9 cellular contexts compared by ENCODE assay signal in the genomic region with DNA sequence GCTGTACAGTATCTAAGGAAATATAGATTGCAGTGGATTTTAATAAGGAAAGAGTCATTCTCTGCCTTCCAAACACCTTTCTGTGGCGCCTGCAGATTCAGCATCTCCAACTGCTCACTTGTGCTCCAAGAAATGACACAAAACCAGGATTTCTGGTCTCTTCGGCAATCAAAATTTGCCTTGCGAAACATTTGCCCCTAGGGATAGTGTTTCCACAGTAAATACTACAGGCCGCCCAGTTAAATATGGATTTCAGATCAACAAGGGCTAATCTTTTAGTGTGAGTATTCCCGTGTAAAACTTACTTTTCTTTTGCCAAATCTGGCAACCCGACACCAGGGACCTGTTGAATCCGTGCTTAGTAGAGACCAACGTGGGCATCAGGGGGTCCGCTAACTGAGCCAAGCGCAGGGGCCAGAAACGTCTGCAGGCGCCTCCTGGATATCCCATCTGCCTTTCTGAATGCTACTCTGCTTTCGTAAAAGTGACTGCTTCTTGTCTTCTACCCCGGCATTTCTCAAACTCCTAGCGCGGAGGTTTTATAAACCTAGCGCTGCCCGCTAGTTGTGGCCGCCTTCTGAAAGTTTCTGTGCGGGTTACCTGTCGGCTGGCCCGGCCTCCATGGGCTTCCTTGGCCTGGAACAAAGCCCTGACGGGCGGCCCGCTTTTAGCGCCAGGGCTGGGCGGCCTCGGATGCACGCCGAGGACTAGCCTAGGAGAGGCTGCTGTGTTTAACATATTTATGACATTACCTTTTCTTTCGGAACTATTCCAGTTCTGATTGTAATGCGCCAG. TPM values are rescaled to one million over a fixed set of nuclear protein-coding genes. Genes with fewer than 3 reads are reported as not detected.
DNase-seq lines count a peak whose midpoint lies in the region; ATAC-seq and TF ChIP-seq lines count a peak whose summit lies in the region.
"Had no signal": no experiment of that assay in that cellular context is flagged by ENCODE, and none has a peak within 500 bp of the region (broad histone marks: within the 10 kb centered on the region; RNA-seq: fewer than 3 reads in every experiment).

No MANE protein-coding gene starts in this region.

- H3K4me3 Mint-ChIP-seq in GM23338, result peak overlapping the region; percentile 69

- H3K79me2 ChIP-seq in GM23338 (replicated peaks; ENCODE audit: insufficient read depth) (no peaks in the 10 kb centered on the region), hepatocyte (no peaks in the 10 kb centered on the region)

- TF ChIP-seq CTCF in GM23338 (conservative IDR thresholded peaks at IDR 0.05; ENCODE audit: low read depth in 2 of 2), result no peak
- TF ChIP-seq CTCF in hepatocyte (IDR thresholded peaks at IDR 0.05; ENCODE audit: poor library complexity), result no peak

- ATAC-seq in GM23338, result peak; percentile 14
- ATAC-seq in sciatic nerve, result peak; percentile 25
- no peak for ATAC-seq in GM21515 (IDR thresholded peaks at IDR 0.05; ENCODE audit: unreplicated experiment)

- H3K36me3 Mint-ChIP-seq in GM23338 (ENCODE audit: low read depth), result peaks cover 4% of the 10 kb centered on the region
- H3K36me3 Mint-ChIP-seq: immature natural killer cell had no signal

- H3K27ac ChIP-seq in GM23338 (ENCODE audit: low read depth), result no peak overlapping the region
- no peak overlapping the region for H3K27ac ChIP-seq in hepatocyte

- H3K4me1 Mint-ChIP-seq in GM23338, result peaks cover 24% of the 10 kb centered on the region

- intact Hi-C loops in sciatic nerve (cut with DNase I), result no loop called here

- H3K27ac Mint-ChIP-seq in GM23338, result no peak overlapping the region
- H3K27ac Mint-ChIP-seq: immature natural killer cell had no signal

- no peaks in the 10 kb centered on the region; the same call in 2 of the 3 replicates for H3K9me3 Mint-ChIP-seq in GM23338
- H3K9me3 Mint-ChIP-seq: immature natural killer cell had no signal

- H3K4me1 ChIP-seq in GM23338 (ENCODE audit: insufficient read depth) (peaks cover 22% of the 10 kb centered on the region), hepatocyte (ENCODE audit: insufficient read depth) (peaks cover 36% of the 10 kb centered on the region)

- H3K27me3 ChIP-seq in GM23338 (ENCODE audit: insufficient read depth), result peaks cover 67% of the 10 kb centered on the region
- H3K27me3 ChIP-seq in hepatocyte, result peaks cover 39% of the 10 kb centered on the region

- DNase-seq in GM23338 (ENCODE audit: low spot score) (peak; percentile 68), hepatocyte (ENCODE audit: low spot score) (no peak), sciatic nerve (ENCODE audit: low spot score) (no peak), NCI-H2171 (lab: John Stamatoyannopoulos, UW) (no peak), GF-D8 (lab: John Stamatoyannopoulos, UW) (no peak), RKO (ENCODE audit: low spot score) (no peak)
- DNase-seq in activated T-cell treated with anti-CD3 and anti-CD28 coated beads, Interleukin-2, amount 50 U/mL, for 48 hours, result peak; percentile 32 to 39
- DNase-seq: immature natural killer cell had no signal

- peak overlapping the region; percentile 77 for H3K4me2 ChIP-seq in GM23338
- peak overlapping the region; percentile 93 for H3K4me2 ChIP-seq in hepatocyte

- H3K4me3 ChIP-seq in GM23338 (peak overlapping the region; percentile 53), hepatocyte (peak overlapping the region; percentile 20)

- H4K20me1 ChIP-seq in GM23338 (replicated peaks; ENCODE audit: insufficient read depth) (no peaks in the 10 kb centered on the region), hepatocyte (ENCODE audit: insufficient read depth, poor library complexity, severe bottlenecking) (no peaks in the 10 kb centered on the region)

- peaks cover 57% of the 10 kb centered on the region for H3K27me3 Mint-ChIP-seq in GM23338 (ENCODE audit: insufficient read depth, low read depth, poor library complexity)

- H3K36me3 ChIP-seq in GM23338 (ENCODE audit: insufficient read depth) (no peaks in the 10 kb centered on the region), hepatocyte (replicated peaks; ENCODE audit: insufficient read depth, low read depth) (no peaks in the 10 kb centered on the region)

- H3K9me2 ChIP-seq in GM23338 (ENCODE audit: insufficient read depth) (no peaks in the 10 kb centered on the region), hepatocyte (replicated peaks; ENCODE audit: insufficient read depth) (no peaks in the 10 kb centered on the region)

- no peaks in the 10 kb centered on the region for H3K9me3 ChIP-seq in hepatocyte (ENCODE audit: low read depth)

- peaks cover 22% of the 10 kb centered on the region for H3F3A ChIP-seq in GM23338 (replicated peaks; ENCODE audit: low read depth)

- H2AFZ ChIP-seq in GM23338, result peak overlapping the region; percentile 97
- H2AFZ ChIP-seq in hepatocyte, result peak overlapping the region; percentile 26

- WGBS in hepatocyte (ENCODE audit: low lambda C conversion rate, missing lambda C conversion rate), result 29% methylated on average over 32 of the region's 32 CpGs

TF ChIP-seq in GM23338, 12 proteins besides CTCF, POLR2A, EP300 and RAD21:
- TF ChIP-seq EZH2 (IDR thresholded peaks at IDR 0.05; ENCODE audit: low read depth, unreplicated experiment) (peak; percentile 68), EZH2phosphoT487 (IDR thresholded peaks at IDR 0.05; ENCODE audit: unreplicated experiment) (peak; percentile 80), JUNB (IDR thresholded peaks at IDR 0.05; ENCODE audit: unreplicated experiment) (no peak), STAT1 (IDR thresholded peaks at IDR 0.05; ENCODE audit: unreplicated experiment) (no peak), POLR2AphosphoS5 (IDR thresholded peaks at IDR 0.05; ENCODE audit: low read depth) (no peak), CREB1 (CRISPR knock-in tag; IDR thresholded peaks at IDR 0.05; ENCODE audit: low read depth) (no peak), ZNF331 (CRISPR knock-in tag; IDR thresholded peaks at IDR 0.05; ENCODE audit: low read depth) (no peak)
- TF ChIP-seq, protein P1, sequence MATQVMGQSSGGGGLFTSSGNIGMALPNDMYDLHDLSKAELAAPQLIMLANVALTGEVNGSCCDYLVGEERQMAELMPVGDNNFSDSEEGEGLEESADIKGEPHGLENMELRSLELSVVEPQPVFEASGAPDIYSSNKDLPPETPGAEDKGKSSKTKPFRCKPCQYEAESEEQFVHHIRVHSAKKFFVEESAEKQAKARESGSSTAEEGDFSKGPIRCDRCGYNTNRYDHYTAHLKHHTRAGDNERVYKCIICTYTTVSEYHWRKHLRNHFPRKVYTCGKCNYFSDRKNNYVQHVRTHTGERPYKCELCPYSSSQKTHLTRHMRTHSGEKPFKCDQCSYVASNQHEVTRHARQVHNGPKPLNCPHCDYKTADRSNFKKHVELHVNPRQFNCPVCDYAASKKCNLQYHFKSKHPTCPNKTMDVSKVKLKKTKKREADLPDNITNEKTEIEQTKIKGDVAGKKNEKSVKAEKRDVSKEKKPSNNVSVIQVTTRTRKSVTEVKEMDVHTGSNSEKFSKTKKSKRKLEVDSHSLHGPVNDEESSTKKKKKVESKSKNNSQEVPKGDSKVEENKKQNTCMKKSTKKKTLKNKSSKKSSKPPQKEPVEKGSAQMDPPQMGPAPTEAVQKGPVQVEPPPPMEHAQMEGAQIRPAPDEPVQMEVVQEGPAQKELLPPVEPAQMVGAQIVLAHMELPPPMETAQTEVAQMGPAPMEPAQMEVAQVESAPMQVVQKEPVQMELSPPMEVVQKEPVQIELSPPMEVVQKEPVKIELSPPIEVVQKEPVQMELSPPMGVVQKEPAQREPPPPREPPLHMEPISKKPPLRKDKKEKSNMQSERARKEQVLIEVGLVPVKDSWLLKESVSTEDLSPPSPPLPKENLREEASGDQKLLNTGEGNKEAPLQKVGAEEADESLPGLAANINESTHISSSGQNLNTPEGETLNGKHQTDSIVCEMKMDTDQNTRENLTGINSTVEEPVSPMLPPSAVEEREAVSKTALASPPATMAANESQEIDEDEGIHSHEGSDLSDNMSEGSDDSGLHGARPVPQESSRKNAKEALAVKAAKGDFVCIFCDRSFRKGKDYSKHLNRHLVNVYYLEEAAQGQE (IDR thresholded peaks at IDR 0.05; ENCODE audit: unreplicated experiment), result no peak

RNA-seq across cellular contexts. Expression of gene CYP1B1, which starts 2.5 kb away (rescaled TPM):
- 2.6 and 6.2 TPM in 2 replicates for total RNA-seq in GM23338 (2014; rRNA removed; shearing (Covaris generic))
- 2.4 and 3.3 TPM in 2 replicates for polyA plus RNA-seq in GM23338 (2016; fragmentation: Nextera tagmentation; extraction: Ambion mirVana)
- 23.2 and 28.9 TPM in 2 replicates for total RNA-seq in hepatocyte
- 32.7 and 38.5 TPM in 2 replicates for polyA plus RNA-seq in hepatocyte
- 237 TPM for total RNA-seq in sciatic nerve

Comparison
In these comparisons a context has a peak if more than half of its experiments do, and no peak if none do; other contexts are left out.
1. DNase-seq: peak in GM23338 (single experiment) and activated T-cell treated with anti-CD3 and anti-CD28 coated beads, Interleukin-2, amount 50 U/mL, for 48 hours (2 of 2); none in hepatocyte (single experiment), sciatic nerve (single experiment), NCI-H2171 (single experiment), GF-D8 (single experiment) and RKO (single experiment).